In the genomic region with DNA sequence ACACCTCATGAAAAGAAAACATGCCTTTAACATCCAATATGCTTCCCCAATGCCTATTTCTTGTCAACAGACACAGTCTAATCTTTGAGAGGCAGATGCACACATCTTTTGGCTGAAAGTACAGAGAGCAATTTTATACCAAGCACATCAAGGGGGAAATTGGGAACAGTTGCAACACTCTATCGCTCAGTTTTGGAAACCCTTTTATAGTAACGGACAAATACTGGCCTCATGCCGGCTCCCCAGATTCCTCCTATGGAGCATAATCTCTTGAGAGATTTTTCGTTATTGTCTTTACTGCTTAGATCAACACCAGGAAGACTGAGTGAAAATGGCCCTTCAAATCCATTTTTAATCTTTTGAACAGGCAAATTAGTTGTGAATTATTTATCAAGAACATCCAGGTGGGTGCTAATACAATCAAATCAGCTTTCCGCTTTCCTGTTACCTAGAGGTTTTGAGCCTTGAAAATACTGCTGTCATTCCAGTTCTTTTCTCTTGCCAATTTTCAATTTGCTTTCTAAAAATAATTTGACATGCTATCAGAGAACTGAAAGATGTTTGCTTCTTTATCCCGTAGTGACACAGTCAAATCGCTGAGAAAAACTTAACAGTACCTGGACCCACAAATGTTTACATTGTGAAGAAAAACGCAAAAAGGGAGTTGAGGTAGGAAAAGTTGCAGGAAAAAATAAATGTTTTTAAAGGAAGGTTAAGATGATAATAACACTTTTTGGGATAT, we compare ENCODE assay signal across 2 cellular contexts.
A peak's percentile ranks its signal among the peaks of the same experiment; 100 is the strongest.
TF ChIP-seq lines count a peak whose summit lies in the region.

No MANE protein-coding gene starts in this region.

TF ChIP-seq in HCT116, 20 proteins besides CTCF, POLR2A, EP300 and RAD21:
- TF ChIP-seq EZH2phosphoT487 (IDR thresholded peaks at IDR 0.05; ENCODE audit: borderline replicate concordance) (peak; percentile 39; the same call in 1 of the 2 replicates), ELF1 (IDR thresholded peaks at IDR 0.05; ENCODE audit: borderline replicate concordance, low read depth) (no peak)

TF ChIP-seq in H1, 55 proteins besides CTCF, POLR2A, EP300 and RAD21:
- TF ChIP-seq SIX5 (IDR thresholded peaks at IDR 0.05; ENCODE audit: low read depth, low read length) = no peak
- no peak for TF ChIP-seq KDM4A (IDR thresholded peaks at IDR 0.05; ENCODE audit: low read depth, low read length, severe bottlenecking)
- TF ChIP-seq RXRA (IDR thresholded peaks at IDR 0.05; ENCODE audit: insufficient read depth, low read depth, low read length) = no peak
- no peak for TF ChIP-seq TCF12 (IDR thresholded peaks at IDR 0.05; ENCODE audit: low read depth, low read length)
- TF ChIP-seq CBX5 (IDR thresholded peaks at IDR 0.05; ENCODE audit: low read depth, low read length) = no peak
- TF ChIP-seq NRF1 (IDR thresholded peaks at IDR 0.05; ENCODE audit: low read depth, low read length) = no peak
- TF ChIP-seq YY1 (IDR thresholded peaks at IDR 0.05; ENCODE audit: low read depth, low read length) = no peak
- TF ChIP-seq CHD2 (IDR thresholded peaks at IDR 0.05; ENCODE audit: low read length) = no peak
- no peak for TF ChIP-seq HDAC6 (IDR thresholded peaks at IDR 0.05; ENCODE audit: low read depth, low read length)
- TF ChIP-seq HDAC2 (IDR thresholded peaks at IDR 0.05; ENCODE audit: borderline replicate concordance in 1 of 2, low read depth in 2 of 2, low read length in 2 of 2) = no peak
